In the genomic region with DNA sequence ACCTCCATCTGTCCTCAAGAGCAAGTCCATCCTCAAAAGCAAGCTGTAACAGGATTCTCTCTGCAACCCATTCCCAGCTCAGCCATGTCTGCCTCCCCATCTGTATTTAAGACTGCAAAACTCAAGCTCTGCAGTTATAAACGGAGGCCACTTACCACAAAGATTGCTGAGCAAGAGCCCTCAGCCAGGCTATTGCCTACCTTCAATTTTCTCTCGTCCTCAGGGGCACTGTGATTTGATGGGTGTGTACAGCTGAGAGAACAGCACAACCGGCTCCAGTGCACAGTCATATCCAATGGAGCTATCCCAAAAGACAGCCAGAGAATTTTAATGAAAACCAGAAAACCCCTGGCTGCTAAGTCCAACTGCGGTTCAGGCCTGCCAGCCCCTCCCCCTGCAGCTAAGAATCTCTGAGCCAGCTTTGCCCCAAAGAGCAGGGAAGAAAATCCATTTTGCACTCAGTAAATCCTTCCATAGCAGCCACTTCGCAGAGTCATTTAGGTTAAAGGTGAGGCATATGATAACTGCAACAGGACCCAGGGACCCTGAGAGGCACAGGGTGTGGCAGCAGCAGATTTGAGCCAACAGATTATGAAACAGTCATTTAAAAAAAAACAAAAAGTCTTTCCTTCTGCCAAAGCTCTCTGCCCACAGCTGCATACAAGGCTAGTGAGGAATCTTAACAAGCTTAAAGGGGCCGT, we compare ENCODE assay signal across 8 cellular contexts. TPM values are rescaled to one million over a fixed set of nuclear protein-coding genes. Genes with fewer than 3 reads are reported as not detected.
DNase-seq lines count a peak whose midpoint lies in the region; TF ChIP-seq lines count a peak whose summit lies in the region.

No MANE protein-coding gene starts in this region.

- H3K79me2 ChIP-seq in GM23248 (ENCODE audit: insufficient read depth): peaks cover 78% of the 10 kb centered on the region
- peaks cover 4% of the 10 kb centered on the region for H3K79me2 ChIP-seq in parathyroid adenoma

- H3K4me2 ChIP-seq in GM23248 (ENCODE audit: unreplicated experiment) (peak overlapping the region; percentile 93), parathyroid adenoma (ENCODE audit: low read length) (no peak overlapping the region)

- in situ Hi-C loops in GM23248 (cut with MboI): no loop called here

- H3K4me1 ChIP-seq in GM23248 (ENCODE audit: insufficient read depth): peaks cover 51% of the 10 kb centered on the region
- peaks cover 43% of the 10 kb centered on the region for H3K4me1 ChIP-seq in SJCRH30
- peaks cover 3% of the 10 kb centered on the region for H3K4me1 ChIP-seq in parathyroid adenoma

- H3K9ac ChIP-seq in GM23248 (peak overlapping the region; percentile 61), parathyroid adenoma (no peak overlapping the region)

- no peaks in the 10 kb centered on the region for H3K9me3 ChIP-seq in GM23248 (ENCODE audit: low read depth)
- no peaks in the 10 kb centered on the region for H3K9me3 ChIP-seq in SJCRH30 (replicated peaks)
- H3K9me3 ChIP-seq in parathyroid adenoma (ENCODE audit: control insufficient read depth, low read length): no peaks in the 10 kb centered on the region

- POLR2A ChIA-PET in AG04449 (lab: Yijun Ruan, JAX): interaction anchor here (0.6 to 3.9 kb wide), 7 partner anchors 13 to 152 kb away, joined by 3 to 46 read pairs (median 6); a partner anchor contains a TSS

- H3K36me3 ChIP-seq in GM23248 (ENCODE audit: low read depth) (no peaks in the 10 kb centered on the region), SJCRH30 (no peaks in the 10 kb centered on the region), parathyroid adenoma (ENCODE audit: control insufficient read depth, insufficient read depth, low read length) (no peaks in the 10 kb centered on the region)

- DNase-seq in AG04449 (ENCODE audit: low read depth, low spot score) (no peak), GM23248 (peak; percentile 93), SJCRH30 (peak; percentile 83 to 94), fibroblast of the aortic adventitia (ENCODE audit: low read depth) (peak; percentile 97), NCI-H2081 (lab: John Stamatoyannopoulos, UW) (no peak), GM19238 (ENCODE audit: insufficient read length, low spot score) (no peak)
- no peak for DNase-seq in activated effector memory CD4-positive, alpha-beta T cell treated with anti-CD3 and anti-CD28 coated beads, Interleukin-2, amount 50 U/mL, for 16 hours

- CTCF ChIA-PET in AG04449 (lab: Yijun Ruan, JAX): interaction anchor here (0.6 to 1.7 kb wide), 4 partner anchors 13 to 168 kb away, joined by 3 to 4 read pairs (median 3); no protein-coding TSS in a partner anchor

- no peaks in the 10 kb centered on the region for H3K9me2 ChIP-seq in GM23248 (ENCODE audit: insufficient read depth)

- H3K27me3 ChIP-seq in GM23248 (replicated peaks; ENCODE audit: insufficient read depth): no peaks in the 10 kb centered on the region
- no peaks in the 10 kb centered on the region for H3K27me3 ChIP-seq in SJCRH30
- no peaks in the 10 kb centered on the region for H3K27me3 ChIP-seq in parathyroid adenoma (ENCODE audit: control insufficient read depth, insufficient read depth, low read length)

- TF ChIP-seq CTCF in AG04449 (IDR thresholded peaks at IDR 0.05; ENCODE audit: insufficient read depth, low read length, missing control alignments): no peak
- no peak for TF ChIP-seq CTCF in fibroblast of the aortic adventitia (IDR thresholded peaks at IDR 0.05; ENCODE audit: insufficient read depth, low read length)
- TF ChIP-seq CTCF in parathyroid adenoma (IDR thresholded peaks at IDR 0.05): no peak

- 1 to 4% methylated on average over 6 of the region's 6 CpGs for WGBS in GM23248 (ENCODE audit: low coverage in 1 of 2, low lambda C conversion rate in 2 of 2, missing lambda C conversion rate in 2 of 2), 2 experiments

- H2AFZ ChIP-seq in GM23248 (peak overlapping the region; percentile 40), parathyroid adenoma (peak overlapping the region; percentile 58)

- H3K27ac ChIP-seq in GM23248: peak overlapping the region; percentile 84
- H3K27ac ChIP-seq in SJCRH30: peak overlapping the region; percentile 68
- H3K27ac ChIP-seq in parathyroid adenoma: no peak overlapping the region

- H4K20me1 ChIP-seq in GM23248 (ENCODE audit: insufficient read depth): no peaks in the 10 kb centered on the region

- H3F3A ChIP-seq in GM23248 (ENCODE audit: insufficient read depth): peaks cover 37% of the 10 kb centered on the region

- peak overlapping the region; percentile 50 for H3K4me3 ChIP-seq in AG04449 (ENCODE audit: low read depth, low read length)
- H3K4me3 ChIP-seq in GM23248: peak overlapping the region; percentile 62
- peak overlapping the region; percentile 19 for H3K4me3 ChIP-seq in SJCRH30
- peak overlapping the region; percentile 60 for H3K4me3 ChIP-seq in fibroblast of the aortic adventitia (ENCODE audit: low read depth, low read length)
- no peak overlapping the region for H3K4me3 ChIP-seq in parathyroid adenoma (ENCODE audit: low read depth, low read length)

RNA-seq across cellular contexts. Expression of a gene that starts 37.6 kb away (rescaled TPM):
- total RNA-seq in GM23248 (2014; rRNA removed; shearing (Covaris generic)): 9.7 and 10.6 TPM in 2 replicates
- polyA plus RNA-seq in GM23248 (2016; fragmentation: Nextera tagmentation; extraction: Ambion mirVana): 12.1 and 14.0 TPM in 2 replicates
- total RNA-seq in SJCRH30 (2014; rRNA removed; shearing (Covaris generic)): 8.0 and 8.2 TPM in 2 replicates
- 11.7 and 25.9 TPM in 2 replicates for total RNA-seq in fibroblast of the aortic adventitia (ENCODE audit: low replicate concordance)

Comparison
In these comparisons a context has a peak if more than half of its experiments do, and no peak if none do; other contexts are left out.
1. DNase-seq: peak in GM23248 (single experiment), SJCRH30 (2 of 2) and fibroblast of the aortic adventitia (single experiment); none in AG04449 (single experiment), activated effector memory CD4-positive, alpha-beta T cell treated with anti-CD3 and anti-CD28 coated beads, Interleukin-2, amount 50 U/mL, for 16 hours (single experiment), NCI-H2081 (0 of 2) and GM19238 (single experiment).